9 cellular contexts compared by ENCODE assay signal in genomic region chr11:65225284-65226102, GRCh38. TPM values are rescaled to one million over a fixed set of nuclear protein-coding genes. Genes with fewer than 3 reads are reported as not detected.
DNase-seq lines count a peak whose midpoint lies in the region; ATAC-seq and TF ChIP-seq lines count a peak whose summit lies in the region.
"Had no signal": no experiment of that assay in that cellular context is flagged by ENCODE, and none has a peak within 500 bp of the region (broad histone marks: within the 10 kb centered on the region; RNA-seq: fewer than 3 reads in every experiment).

No MANE protein-coding gene starts in this region.

- peak overlapping the region; percentile 67 for H2AFZ ChIP-seq in fibroblast of lung (ENCODE audit: low read length)

- H3K79me2 ChIP-seq in fibroblast of lung (ENCODE audit: control insufficient read depth, insufficient read depth, low read length): no peaks in the 10 kb centered on the region

- ATAC-seq in activated T-cell treated with anti-CD3 and anti-CD28 coated beads, Interleukin-2, amount 50 U/mL, for 4 hours: peak; percentile 89 to 92
- ATAC-seq in natural killer cell: peak; percentile 36 to 58 (median 41)

- no peak overlapping the region for H3K27ac Mint-ChIP-seq in natural killer cell

- H3K4me3 Mint-ChIP-seq in activated T-cell treated with anti-CD3 and anti-CD28 coated beads, Interleukin-2, amount 50 U/mL, for 4 hours: peak overlapping the region; percentile 76
- H3K4me3 Mint-ChIP-seq in natural killer cell: no peak overlapping the region

- H3K36me3 Mint-ChIP-seq in activated T-cell treated with anti-CD3 and anti-CD28 coated beads, Interleukin-2, amount 50 U/mL, for 4 hours (ENCODE audit: insufficient read depth): no peaks in the 10 kb centered on the region
- no peaks in the 10 kb centered on the region for H3K36me3 Mint-ChIP-seq in natural killer cell

- no peaks in the 10 kb centered on the region for H3K36me3 ChIP-seq in fibroblast of lung (ENCODE audit: control insufficient read depth, insufficient read depth, low read length)
- no peaks in the 10 kb centered on the region for H3K36me3 ChIP-seq in stomach smooth muscle (ENCODE audit: control insufficient read depth in 2 of 2, insufficient read depth in 2 of 2, low read length in 2 of 2)

- H3K9me3 Mint-ChIP-seq in activated T-cell treated with anti-CD3 and anti-CD28 coated beads, Interleukin-2, amount 50 U/mL, for 4 hours: no peaks in the 10 kb centered on the region
- no peaks in the 10 kb centered on the region for H3K9me3 Mint-ChIP-seq in natural killer cell

- H3K27ac ChIP-seq in fibroblast of lung (ENCODE audit: insufficient read depth, low read length) (no peak overlapping the region), stomach smooth muscle (ENCODE audit: low read length) (no peak overlapping the region)

- peaks cover 9% of the 10 kb centered on the region for H3K4me1 Mint-ChIP-seq in activated T-cell treated with anti-CD3 and anti-CD28 coated beads, Interleukin-2, amount 50 U/mL, for 4 hours (ENCODE audit: low read depth)
- H3K4me1 Mint-ChIP-seq in natural killer cell: no peaks in the 10 kb centered on the region

- peaks cover 4% of the 10 kb centered on the region for H3K4me1 ChIP-seq in fibroblast of lung (ENCODE audit: control insufficient read depth, extremely low read depth, insufficient read depth, low read length)
- H3K4me1 ChIP-seq in stomach smooth muscle (ENCODE audit: control insufficient read depth, insufficient read depth, low read length): peaks cover 15% of the 10 kb centered on the region

- H3K27me3 ChIP-seq in fibroblast of lung (ENCODE audit: control insufficient read depth, insufficient read depth, low read length) (no peaks in the 10 kb centered on the region), stomach smooth muscle (ENCODE audit: control insufficient read depth in 1 of 2, insufficient read depth in 2 of 2, low read length in 2 of 2) (no peaks in the 10 kb centered on the region)

- H3K4me3 ChIP-seq in fibroblast of lung (replicated peaks in 1 of 4; ENCODE audit: control extremely low read depth in 1 of 4, insufficient read depth in 1 of 4, low read depth in 3 of 4, low read length in 4 of 4) (peak overlapping the region; percentile 6 to 53 (median 33)), stomach smooth muscle (ENCODE audit: low read length in 2 of 2) (peak overlapping the region; percentile 71)

- DNase-seq in ELF-1 (ENCODE audit: low read depth, low spot score) (peak; percentile 73), NAMALWA (ENCODE audit: low spot score) (peak; percentile 54), fibroblast of lung (ENCODE audit: low read depth in 2 of 2) (peak; percentile 58 to 63), natural killer cell (no peak), NCI-H1092 (lab: John Stamatoyannopoulos, UW) (no peak), NCI-H2227 treated with DMSO at 0.1 percent for 48 hours (lab: John Stamatoyannopoulos, UW) (no peak)
- DNase-seq in activated T-cell treated with anti-CD3 and anti-CD28 coated beads, Interleukin-2, amount 50 U/mL, for 4 hours: peak; percentile 57

- peak; percentile 49 to 51 for TF ChIP-seq CTCF in fibroblast of lung (conservative IDR thresholded peaks at IDR 0.05 in 1 of 2, IDR thresholded peaks at IDR 0.05 in 1 of 2; ENCODE audit: low read depth in 1 of 2, low read length in 2 of 2)
- TF ChIP-seq CTCF in natural killer cell (IDR thresholded peaks at IDR 0.05): no peak

- intact Hi-C loops in natural killer cell (cut with micrococcal nuclease): no loop called here

- H3K27me3 Mint-ChIP-seq in activated T-cell treated with anti-CD3 and anti-CD28 coated beads, Interleukin-2, amount 50 U/mL, for 4 hours (ENCODE audit: low read depth): peaks cover 27% of the 10 kb centered on the region
- peaks cover 7 to 11% of the 10 kb centered on the region in 2 donors for H3K27me3 Mint-ChIP-seq in natural killer cell (ENCODE audit: low read depth in 2 of 2)

- no peaks in the 10 kb centered on the region for H4K20me1 ChIP-seq in fibroblast of lung (ENCODE audit: control insufficient read depth, extremely low read depth, insufficient read depth, low read length)

- peak overlapping the region; percentile 34 for H3K9ac ChIP-seq in fibroblast of lung (ENCODE audit: insufficient read depth, low read length)
- H3K9ac ChIP-seq in stomach smooth muscle (ENCODE audit: low read length in 2 of 2): peak overlapping the region; percentile 68 to 82

- H3K9me3 ChIP-seq in fibroblast of lung (ENCODE audit: control insufficient read depth, insufficient read depth, low read depth, low read length): no peaks in the 10 kb centered on the region
- no peaks in the 10 kb centered on the region for H3K9me3 ChIP-seq in stomach smooth muscle (ENCODE audit: control insufficient read depth in 2 of 2, low read length in 2 of 2)

- H3K4me2 ChIP-seq in fibroblast of lung (ENCODE audit: extremely low read depth, insufficient read depth, low read length): peak overlapping the region; percentile 56

RNA-seq across cellular contexts. Expression of gene POLA2, which starts 36.3 kb away (rescaled TPM):
- total RNA-seq in activated T-cell treated with anti-CD3 and anti-CD28 coated beads, Interleukin-2, amount 50 U/mL, for 4 hours: 10 to 100 TPM; 49.2 to 64.7 (median 57.6) TPM
- 1.0 and 2.8 TPM in 2 replicates for total RNA-seq in fibroblast of lung
- 9.8 and 33.6 TPM in 2 replicates for polyA plus RNA-seq in fibroblast of lung
- 6.7 and 20.1 TPM in 2 replicates for polyA plus RNA-seq in fibroblast of lung (2012)
- polyA minus RNA-seq in fibroblast of lung (ENCODE audit: low replicate concordance): 14.6 and 53.5 TPM in 2 replicates
- total RNA-seq in natural killer cell: 10 to 100 TPM; 21.2 to 24.2 (median 22.7) TPM

RNA-seq across cellular contexts. Expression of gene CAPN1, which starts 43.8 kb away (rescaled TPM):
- total RNA-seq in activated T-cell treated with anti-CD3 and anti-CD28 coated beads, Interleukin-2, amount 50 U/mL, for 4 hours: 10 to 100 TPM; 65.5 to 86.2 (median 81.9) TPM
- total RNA-seq in fibroblast of lung (58.0 and 94.5 TPM in 2 replicates), natural killer cell (100 to 1,000 TPM; 211 to 256 (median 229) TPM)
- 70.3 and 111 TPM in 2 replicates for polyA plus RNA-seq in fibroblast of lung
- 135 and 180 TPM in 2 replicates for polyA plus RNA-seq in fibroblast of lung (2012)
- 332 and 357 TPM in 2 replicates for polyA minus RNA-seq in fibroblast of lung (ENCODE audit: low replicate concordance)

RNA-seq across cellular contexts. Expression of gene SPDYC, which starts 55.5 kb away (rescaled TPM):
- not detected for total RNA-seq in activated T-cell treated with anti-CD3 and anti-CD28 coated beads, Interleukin-2, amount 50 U/mL, for 4 hours
- total RNA-seq in fibroblast of lung (not detected in 2 replicates), natural killer cell (not detected)
- not detected in 2 replicates for polyA plus RNA-seq in fibroblast of lung
- not detected in 2 replicates for polyA plus RNA-seq in fibroblast of lung (2012)
- not detected in 2 replicates for polyA minus RNA-seq in fibroblast of lung (ENCODE audit: low replicate concordance)
- total RNA-seq: activated CD8-positive, alpha-beta memory T cell treated with anti-CD3 and anti-CD28 coated beads for 36 hours had no signal

Comparison
In these comparisons a context has a peak if more than half of its experiments do, and no peak if none do; other contexts are left out.
1. DNase-seq: peak in ELF-1 (single experiment), NAMALWA (single experiment), activated T-cell treated with anti-CD3 and anti-CD28 coated beads, Interleukin-2, amount 50 U/mL, for 4 hours (single experiment) and fibroblast of lung (2 of 2); none in natural killer cell (single experiment), NCI-H1092 (single experiment) and NCI-H2227 treated with DMSO at 0.1 percent for 48 hours (single experiment).